ENCODE assay signal across 1 cellular context in genomic region chr4:108272566-108272965, GRCh38.
TF ChIP-seq lines count a peak whose summit lies in the region.

No MANE protein-coding gene starts in this region.

TF ChIP-seq in K562, 482 proteins besides CTCF, POLR2A, EP300 and RAD21 (continued from another document):
- TF ChIP-seq TRIM25 (IDR thresholded peaks at IDR 0.05; ENCODE audit: borderline replicate concordance), result no peak
- TF ChIP-seq ASH1L (IDR thresholded peaks at IDR 0.05; ENCODE audit: borderline replicate concordance, low read depth, partially characterized antibody), result no peak
- TF ChIP-seq, protein P1, sequence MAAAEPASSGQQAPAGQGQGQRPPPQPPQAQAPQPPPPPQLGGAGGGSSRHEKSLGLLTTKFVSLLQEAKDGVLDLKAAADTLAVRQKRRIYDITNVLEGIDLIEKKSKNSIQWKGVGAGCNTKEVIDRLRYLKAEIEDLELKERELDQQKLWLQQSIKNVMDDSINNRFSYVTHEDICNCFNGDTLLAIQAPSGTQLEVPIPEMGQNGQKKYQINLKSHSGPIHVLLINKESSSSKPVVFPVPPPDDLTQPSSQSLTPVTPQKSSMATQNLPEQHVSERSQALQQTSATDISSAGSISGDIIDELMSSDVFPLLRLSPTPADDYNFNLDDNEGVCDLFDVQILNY (CRISPR knock-in tag; IDR thresholded peaks at IDR 0.05), result no peak
- no peak for TF ChIP-seq CEBPG (CRISPR knock-in tag; IDR thresholded peaks at IDR 0.05)
- peak; percentile 70 to 80 for TF ChIP-seq CEBPG (tag; conservative IDR thresholded peaks at IDR 0.05 in 1 of 2, IDR thresholded peaks at IDR 0.05 in 1 of 2)
- TF ChIP-seq, protein P2, sequence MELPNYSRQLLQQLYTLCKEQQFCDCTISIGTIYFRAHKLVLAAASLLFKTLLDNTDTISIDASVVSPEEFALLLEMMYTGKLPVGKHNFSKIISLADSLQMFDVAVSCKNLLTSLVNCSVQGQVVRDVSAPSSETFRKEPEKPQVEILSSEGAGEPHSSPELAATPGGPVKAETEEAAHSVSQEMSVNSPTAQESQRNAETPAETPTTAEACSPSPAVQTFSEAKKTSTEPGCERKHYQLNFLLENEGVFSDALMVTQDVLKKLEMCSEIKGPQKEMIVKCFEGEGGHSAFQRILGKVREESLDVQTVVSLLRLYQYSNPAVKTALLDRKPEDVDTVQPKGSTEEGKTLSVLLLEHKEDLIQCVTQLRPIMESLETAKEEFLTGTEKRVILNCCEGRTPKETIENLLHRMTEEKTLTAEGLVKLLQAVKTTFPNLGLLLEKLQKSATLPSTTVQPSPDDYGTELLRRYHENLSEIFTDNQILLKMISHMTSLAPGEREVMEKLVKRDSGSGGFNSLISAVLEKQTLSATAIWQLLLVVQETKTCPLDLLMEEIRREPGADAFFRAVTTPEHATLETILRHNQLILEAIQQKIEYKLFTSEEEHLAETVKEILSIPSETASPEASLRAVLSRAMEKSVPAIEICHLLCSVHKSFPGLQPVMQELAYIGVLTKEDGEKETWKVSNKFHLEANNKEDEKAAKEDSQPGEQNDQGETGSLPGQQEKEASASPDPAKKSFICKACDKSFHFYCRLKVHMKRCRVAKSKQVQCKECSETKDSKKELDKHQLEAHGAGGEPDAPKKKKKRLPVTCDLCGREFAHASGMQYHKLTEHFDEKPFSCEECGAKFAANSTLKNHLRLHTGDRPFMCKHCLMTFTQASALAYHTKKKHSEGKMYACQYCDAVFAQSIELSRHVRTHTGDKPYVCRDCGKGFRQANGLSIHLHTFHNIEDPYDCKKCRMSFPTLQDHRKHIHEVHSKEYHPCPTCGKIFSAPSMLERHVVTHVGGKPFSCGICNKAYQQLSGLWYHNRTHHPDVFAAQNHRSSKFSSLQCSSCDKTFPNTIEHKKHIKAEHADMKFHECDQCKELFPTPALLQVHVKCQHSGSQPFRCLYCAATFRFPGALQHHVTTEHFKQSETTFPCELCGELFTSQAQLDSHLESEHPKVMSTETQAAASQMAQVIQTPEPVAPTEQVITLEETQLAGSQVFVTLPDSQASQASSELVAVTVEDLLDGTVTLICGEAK (IDR thresholded peaks at IDR 0.05), result no peak
- TF ChIP-seq, protein P2 (CRISPR knock-in tag; IDR thresholded peaks at IDR 0.05), result no peak
- no peak for TF ChIP-seq STAT5B (CRISPR knock-in tag; IDR thresholded peaks at IDR 0.05)
- TF ChIP-seq CEBPB (tag; IDR thresholded peaks at IDR 0.05), result peak; percentile 86
- TF ChIP-seq ZNF277 (CRISPR knock-in tag; IDR thresholded peaks at IDR 0.05; ENCODE audit: borderline replicate concordance), result no peak
- no peak for TF ChIP-seq HMG20B (CRISPR knock-in tag; IDR thresholded peaks at IDR 0.05)
- no peak for TF ChIP-seq MTA3 (IDR thresholded peaks at IDR 0.05; ENCODE audit: borderline replicate concordance)
